ENCODE assay signal across 8 cellular contexts in genomic region chr6:35718911-35719381, GRCh38. TPM values are rescaled to one million over a fixed set of nuclear protein-coding genes. Genes with fewer than 3 reads are reported as not detected.
DNase-seq lines count a peak whose midpoint lies in the region; ATAC-seq and TF ChIP-seq lines count a peak whose summit lies in the region.

No MANE protein-coding gene starts in this region.

- no peaks in the 10 kb centered on the region for H3K36me3 ChIP-seq in GM06990 (ENCODE audit: control insufficient read depth, insufficient read depth, low read length)
- H3K36me3 ChIP-seq in OCI-LY7 (ENCODE audit: insufficient read depth, low read length): peaks cover 7% of the 10 kb centered on the region
- H3K36me3 ChIP-seq in effector memory CD4-positive, alpha-beta T cell (ENCODE audit: control insufficient read depth, insufficient read depth, low read length): no peaks in the 10 kb centered on the region

- H3K9me3 ChIP-seq in OCI-LY7 (ENCODE audit: low read length): no peaks in the 10 kb centered on the region
- H3K9me3 ChIP-seq in effector memory CD4-positive, alpha-beta T cell (ENCODE audit: control insufficient read depth, low read length): no peaks in the 10 kb centered on the region

- peaks cover 69% of the 10 kb centered on the region for H3K4me1 ChIP-seq in OCI-LY7 (ENCODE audit: insufficient read depth, low read length, poor library complexity, severe bottlenecking)
- H3K4me1 ChIP-seq in effector memory CD4-positive, alpha-beta T cell (ENCODE audit: control insufficient read depth, insufficient read depth, low read length, poor library complexity, severe bottlenecking): peaks cover 32% of the 10 kb centered on the region

- H3K27me3 Mint-ChIP-seq in endothelial cell (ENCODE audit: unreplicated experiment): peaks cover 8% of the 10 kb centered on the region

- peaks cover 64% of the 10 kb centered on the region for H3K4me1 Mint-ChIP-seq in endothelial cell (ENCODE audit: unreplicated experiment)

- BruUV-seq in OCI-LY7 (replicated peaks; lab: Mats Ljungman, UMichigan): TSS peak; percentile 11

- H3K4me3 ChIP-seq in GM06990 (replicated peaks; ENCODE audit: low read depth, low read length) (no peak overlapping the region), OCI-LY7 (ENCODE audit: low read depth, low read length, poor library complexity, severe bottlenecking) (peak overlapping the region; percentile 51)
- no peak overlapping the region for H3K4me3 ChIP-seq in effector memory CD4-positive, alpha-beta T cell (ENCODE audit: insufficient read depth, low read depth, low read length, poor library complexity, severe bottlenecking)

- CTCF ChIA-PET in OCI-LY7 (lab: Charles Lee; ENCODE audit: unreplicated experiment): interaction anchor here (0.9 kb wide), 1 partner anchor 29 kb away, joined by 4 read pairs; no protein-coding TSS in a partner anchor

- peak overlapping the region; percentile 39; the same call in 1 of the 2 replicates for H2AFZ ChIP-seq in OCI-LY7 (ENCODE audit: low read length)

- peak overlapping the region; percentile 79 for H3K4me3 Mint-ChIP-seq in endothelial cell (ENCODE audit: unreplicated experiment)

- H4K20me1 ChIP-seq in OCI-LY7 (ENCODE audit: insufficient read depth, low read length): no peaks in the 10 kb centered on the region

- no peaks in the 10 kb centered on the region for H3K79me2 ChIP-seq in OCI-LY7 (ENCODE audit: insufficient read depth, low read depth, low read length)

- peak overlapping the region; percentile 65 for H3K4me2 ChIP-seq in OCI-LY7 (ENCODE audit: low read length)

- intact Hi-C loops in OCI-LY7 (cut with micrococcal nuclease; ENCODE audit: unreplicated experiment): loop anchor here (2.0 kb wide), 1 partner anchor 30 kb away; the partner anchor contains the start of gene FKBP5
- intact Hi-C loops in sciatic nerve (cut with DNase I): no loop called here

- peak; percentile 55 for DNase-seq in GM06990 (ENCODE audit: extremely low read depth, insufficient read length)
- DNase-seq in OCI-LY7 (ENCODE audit: low spot score): peak; percentile 55
- DNase-seq in endothelial cell (ENCODE audit: low spot score): no peak
- DNase-seq in sciatic nerve (ENCODE audit: low spot score): peak; percentile 41
- DNase-seq in GM19238 (ENCODE audit: insufficient read length, low spot score): no peak
- DNase-seq in foreskin melanocyte: no peak
- DNase-seq in effector memory CD4-positive, alpha-beta T cell: no peak

- TF ChIP-seq CTCF in GM06990 (IDR thresholded peaks at IDR 0.05; ENCODE audit: insufficient read depth, low read length, poor library complexity, severe bottlenecking) (no peak), OCI-LY7 (conservative IDR thresholded peaks at IDR 0.05; ENCODE audit: low read length) (no peak), endothelial cell (IDR thresholded peaks at IDR 0.05; ENCODE audit: unreplicated experiment) (no peak)

- H3K9me3 Mint-ChIP-seq in endothelial cell (ENCODE audit: unreplicated experiment): no peaks in the 10 kb centered on the region

- H3K27ac Mint-ChIP-seq in endothelial cell (ENCODE audit: unreplicated experiment): peak overlapping the region; percentile 79

- no peaks in the 10 kb centered on the region for H3K9me2 ChIP-seq in OCI-LY7 (ENCODE audit: insufficient read depth, low read length)

- POLR2A ChIA-PET in OCI-LY7 (lab: Charles Lee): interaction anchor here (0.9 kb wide), 2 partner anchors 9 to 23 kb away, joined by 3 read pairs; no protein-coding TSS in a partner anchor

- H3K36me3 Mint-ChIP-seq in endothelial cell (ENCODE audit: low read depth, unreplicated experiment): no peaks in the 10 kb centered on the region

- peak overlapping the region; percentile 89 for H3K27ac ChIP-seq in OCI-LY7 (ENCODE audit: low read depth, low read length, poor library complexity, severe bottlenecking)
- H3K27ac ChIP-seq in effector memory CD4-positive, alpha-beta T cell (ENCODE audit: insufficient read depth, low read length, poor library complexity, severe bottlenecking): no peak overlapping the region

- no peaks in the 10 kb centered on the region for H3K27me3 ChIP-seq in GM06990 (replicated peaks; ENCODE audit: control insufficient read depth, insufficient read depth, low read length)
- H3K27me3 ChIP-seq in effector memory CD4-positive, alpha-beta T cell (replicated peaks; ENCODE audit: control insufficient read depth, insufficient read depth, low read length, poor library complexity, severe bottlenecking): no peaks in the 10 kb centered on the region

- ATAC-seq in sciatic nerve (no peak), GM21619 (IDR thresholded peaks at IDR 0.05; ENCODE audit: unreplicated experiment) (no peak)

RNA-seq across cellular contexts. Expression of gene ARMC12, which starts 17.9 kb away (rescaled TPM):
- total RNA-seq in OCI-LY7 (2014; rRNA removed; shearing (Covaris generic)): 3.4 and 3.7 TPM in 2 replicates
- total RNA-seq in OCI-LY7 (2022) (4.4 and 4.9 TPM in 2 replicates), endothelial cell (ENCODE audit: unreplicated experiment) (0.69 TPM), sciatic nerve (0.80 TPM)

RNA-seq across cellular contexts. Expression of gene FKBP5, which starts 30.2 kb away (rescaled TPM):
- 42.5 and 43.2 TPM in 2 replicates for total RNA-seq in OCI-LY7 (2014; rRNA removed; shearing (Covaris generic))
- total RNA-seq in OCI-LY7 (2022): 79.1 and 81.4 TPM in 2 replicates
- total RNA-seq in endothelial cell (ENCODE audit: unreplicated experiment): 7.2 TPM
- total RNA-seq in sciatic nerve: 23.6 TPM

RNA-seq across cellular contexts. Expression of gene CLPSL2, which starts 57.5 kb away (rescaled TPM):
- not detected in 2 replicates for total RNA-seq in OCI-LY7 (2014; rRNA removed; shearing (Covaris generic))
- not detected in 2 replicates for total RNA-seq in OCI-LY7 (2022)
- total RNA-seq in endothelial cell (ENCODE audit: unreplicated experiment): not detected
- not detected for total RNA-seq in sciatic nerve

Comparison
In these comparisons a context has a peak if more than half of its experiments do, and no peak if none do; other contexts are left out.
1. DNase-seq: peak in GM06990 (single experiment), OCI-LY7 (single experiment) and sciatic nerve (single experiment); none in endothelial cell (single experiment), GM19238 (single experiment), foreskin melanocyte (single experiment) and effector memory CD4-positive, alpha-beta T cell (0 of 3).